Comparison of ENCODE assay signal across 8 cellular contexts in genomic region chr12:65123435-65124063, GRCh38. TPM values are rescaled to one million over a fixed set of nuclear protein-coding genes. Genes with fewer than 3 reads are reported as not detected.
A peak's percentile ranks its signal among the peaks of the same experiment; 100 is the strongest.
DNase-seq lines count a peak whose midpoint lies in the region; ATAC-seq and TF ChIP-seq lines count a peak whose summit lies in the region.

No MANE protein-coding gene starts in this region.

- H3K4me1 ChIP-seq in MM.1S (ENCODE audit: low read length) = no peaks in the 10 kb centered on the region
- H3K4me1 ChIP-seq in SK-N-SH (ENCODE audit: control insufficient read depth in 1 of 2, insufficient read depth in 2 of 2, low read depth in 1 of 2, low read length in 1 of 2) = no peaks in the 10 kb centered on the region; a peak in 1 of 4 replicates

- H4K20me1 ChIP-seq in MM.1S (ENCODE audit: insufficient read depth, low read length) (no peaks in the 10 kb centered on the region), SK-N-SH (ENCODE audit: insufficient read depth) (no peaks in the 10 kb centered on the region)

- no peaks in the 10 kb centered on the region for H3K36me3 Mint-ChIP-seq in activated CD4-positive, alpha-beta T cell treated with anti-CD3 and anti-CD28 coated beads, Interleukin-2, amount 10 ng/mL, durations not matched to agents 7 days and 5 days (ENCODE audit: low read depth)

- H3K4me2 ChIP-seq in MM.1S (ENCODE audit: low read depth, low read length) = no peak overlapping the region
- H3K4me2 ChIP-seq in SK-N-SH = no peak overlapping the region

- CTCF ChIA-PET in activated CD4-positive, alpha-beta T cell treated with anti-CD3 and anti-CD28 coated beads, Interleukin-2, amount 10 ng/mL, durations not matched to agents 7 days and 5 days (lab: Charles Lee) = no interaction called here
- CTCF ChIA-PET in SK-N-SH (lab: Yijun Ruan, JAX) = interaction anchor here (0.6 to 4.7 kb wide), 28 partner anchors 11 to 327 kb away, joined by 3 to 59 read pairs (median 4); no protein-coding TSS in a partner anchor

- no peaks in the 10 kb centered on the region for H3K79me2 ChIP-seq in MM.1S (ENCODE audit: low read length)
- H3K79me2 ChIP-seq in SK-N-SH (ENCODE audit: insufficient read depth) = no peaks in the 10 kb centered on the region

- no peaks in the 10 kb centered on the region for H3K9me3 Mint-ChIP-seq in activated CD4-positive, alpha-beta T cell treated with anti-CD3 and anti-CD28 coated beads, Interleukin-2, amount 10 ng/mL, durations not matched to agents 7 days and 5 days

- H3K9ac ChIP-seq in MM.1S (ENCODE audit: low read length) (no peak overlapping the region), SK-N-SH (no peak overlapping the region)

- WGBS in SK-N-SH (ENCODE audit: low lambda C conversion rate) = 2% methylated on average over 8 of the region's 8 CpGs

- peaks cover 36% of the 10 kb centered on the region for H3K27me3 Mint-ChIP-seq in activated CD4-positive, alpha-beta T cell treated with anti-CD3 and anti-CD28 coated beads, Interleukin-2, amount 10 ng/mL, durations not matched to agents 7 days and 5 days

- H3K27me3 ChIP-seq in MM.1S (replicated peaks; ENCODE audit: insufficient read depth, low read length) (no peaks in the 10 kb centered on the region), SK-N-SH (ENCODE audit: insufficient read depth) (peaks cover 51% of the 10 kb centered on the region)

- H3K9me3 ChIP-seq in MM.1S (replicated peaks; ENCODE audit: insufficient read depth, low read length) (no peaks in the 10 kb centered on the region), SK-N-SH (no peaks in the 10 kb centered on the region)

- H2AFZ ChIP-seq in MM.1S (ENCODE audit: low read length) (no peak overlapping the region), SK-N-SH (ENCODE audit: low read depth) (no peak overlapping the region)

- POLR2A ChIA-PET in activated CD4-positive, alpha-beta T cell treated with anti-CD3 and anti-CD28 coated beads, Interleukin-2, amount 10 ng/mL, durations not matched to agents 7 days and 5 days (lab: Charles Lee) = no interaction called here
- POLR2A ChIA-PET in SK-N-SH (lab: Yijun Ruan, JAX) = no interaction called here

- peaks cover 3% of the 10 kb centered on the region for H3K4me1 Mint-ChIP-seq in activated CD4-positive, alpha-beta T cell treated with anti-CD3 and anti-CD28 coated beads, Interleukin-2, amount 10 ng/mL, durations not matched to agents 7 days and 5 days

- H3K27ac Mint-ChIP-seq in activated CD4-positive, alpha-beta T cell treated with anti-CD3 and anti-CD28 coated beads, Interleukin-2, amount 10 ng/mL, durations not matched to agents 7 days and 5 days = no peak overlapping the region

- no peak overlapping the region for H3K4me3 ChIP-seq in MM.1S (ENCODE audit: low read length)
- H3K4me3 ChIP-seq in SK-N-SH (ENCODE audit: low read depth in 2 of 2, low read length in 1 of 2) = no peak overlapping the region
- H3K4me3 ChIP-seq in foreskin fibroblast (ENCODE audit: low read depth in 1 of 2, low read length in 2 of 2) = no peak overlapping the region

- TF ChIP-seq CTCF in MM.1S (IDR thresholded peaks at IDR 0.05; ENCODE audit: low read length) (peak; percentile 65), SK-N-SH (IDR thresholded peaks at IDR 0.05) (peak; percentile 78), foreskin fibroblast (IDR thresholded peaks at IDR 0.05; ENCODE audit: low read depth, low read length) (peak; percentile 60)

- H3K36me3 ChIP-seq in MM.1S (replicated peaks; ENCODE audit: insufficient read depth, low read length) (no peaks in the 10 kb centered on the region), SK-N-SH (replicated peaks in 1 of 2; ENCODE audit: control insufficient read depth in 1 of 2, insufficient read depth in 2 of 2, low read length in 1 of 2) (no peaks in the 10 kb centered on the region)

- peak; percentile 79 for TF ChIP-seq RAD21 in SK-N-SH (IDR thresholded peaks at IDR 0.05; ENCODE audit: low read length)

- H3K9me2 ChIP-seq in MM.1S (replicated peaks; ENCODE audit: insufficient read depth, low read length) (no peaks in the 10 kb centered on the region), SK-N-SH (peaks cover 4% of the 10 kb centered on the region; the same call in 1 of the 2 replicates)

- H3K27ac ChIP-seq in MM.1S (ENCODE audit: low read length) (no peak overlapping the region), SK-N-SH (ENCODE audit: low read depth in 2 of 2, low read length in 1 of 2) (no peak overlapping the region)

- no peaks in the 10 kb centered on the region for H3F3A ChIP-seq in MM.1S (ENCODE audit: insufficient read depth, low read length)
- H3F3A ChIP-seq in SK-N-SH (replicated peaks; ENCODE audit: insufficient read depth) = no peaks in the 10 kb centered on the region

- ATAC-seq in HG03045 (IDR thresholded peaks at IDR 0.05; ENCODE audit: unreplicated experiment) (no peak), GM21528 (IDR thresholded peaks at IDR 0.05; ENCODE audit: low FRiP score, unreplicated experiment) (no peak)

- no peak overlapping the region for H3K4me3 Mint-ChIP-seq in activated CD4-positive, alpha-beta T cell treated with anti-CD3 and anti-CD28 coated beads, Interleukin-2, amount 10 ng/mL, durations not matched to agents 7 days and 5 days

- TF ChIP-seq EP300 in SK-N-SH (IDR thresholded peaks at IDR 0.05; ENCODE audit: borderline replicate concordance in 1 of 2, low read depth in 1 of 2, low read length in 1 of 2) = no peak

- peak; percentile 42 for DNase-seq in activated CD4-positive, alpha-beta T cell treated with anti-CD3 and anti-CD28 coated beads, Interleukin-2, amount 10 ng/mL, durations not matched to agents 7 days and 5 days
- no peak for DNase-seq in activated CD4-positive, alpha-beta T cell treated with anti-CD3 and anti-CD28 coated beads, Interleukin-2, amount 50 U/mL, for 1 hour
- peak; percentile 56 for DNase-seq in MM.1S
- peak; percentile 15 for DNase-seq in SK-N-SH
- peak; percentile 19 to 69 for DNase-seq in foreskin fibroblast
- peak; percentile 75 for DNase-seq in superior temporal gyrus (ENCODE audit: extremely low spot score)

TF ChIP-seq in SK-N-SH, 30 proteins besides CTCF, POLR2A, EP300 and RAD21:
- TF ChIP-seq SMC3 (IDR thresholded peaks at IDR 0.05; ENCODE audit: low read depth, low read length) (peak; percentile 38; the same call in 1 of the 2 replicates), NFIC (IDR thresholded peaks at IDR 0.05; ENCODE audit: borderline replicate concordance) (no peak), MAX (IDR thresholded peaks at IDR 0.05; ENCODE audit: low read depth) (no peak), USF1 (IDR thresholded peaks at IDR 0.05; ENCODE audit: borderline replicate concordance, low read depth) (no peak)
TF ChIP-seq in SK-N-SH: peak in this region for 1.

RNA-seq across cellular contexts. Expression of gene WIF1, which starts 2.4 kb away (rescaled TPM):
- total RNA-seq in activated CD4-positive, alpha-beta T cell treated with anti-CD3 and anti-CD28 coated beads, Interleukin-2, amount 10 ng/mL, durations not matched to agents 7 days and 5 days = not detected
- polyA plus RNA-seq in SK-N-SH (2012; rRNA removed) = not detected in 2 replicates
- polyA plus RNA-seq in SK-N-SH (2012; cell fraction: cytosol; rRNA removed) = 0.03 TPM in 1 of 2 replicates, not detected in the other
- polyA plus RNA-seq in SK-N-SH (2012; cell fraction: nucleus; rRNA removed) = not detected in 2 replicates

RNA-seq across cellular contexts. Expression of gene LEMD3, which starts 45.8 kb away (rescaled TPM):
- 10 to 100 TPM; 28.5 to 30.9 TPM for total RNA-seq in activated CD4-positive, alpha-beta T cell treated with anti-CD3 and anti-CD28 coated beads, Interleukin-2, amount 10 ng/mL, durations not matched to agents 7 days and 5 days
- 4.4 and 6.1 TPM in 2 replicates for polyA plus RNA-seq in SK-N-SH (2012; rRNA removed)
- polyA plus RNA-seq in SK-N-SH (2012; cell fraction: cytosol; rRNA removed) = 4.6 and 5.1 TPM in 2 replicates
- polyA plus RNA-seq in SK-N-SH (2012; cell fraction: nucleus; rRNA removed) = 11.7 and 12.8 TPM in 2 replicates
